ENCODE assay signal across 8 cellular contexts in the genomic region with DNA sequence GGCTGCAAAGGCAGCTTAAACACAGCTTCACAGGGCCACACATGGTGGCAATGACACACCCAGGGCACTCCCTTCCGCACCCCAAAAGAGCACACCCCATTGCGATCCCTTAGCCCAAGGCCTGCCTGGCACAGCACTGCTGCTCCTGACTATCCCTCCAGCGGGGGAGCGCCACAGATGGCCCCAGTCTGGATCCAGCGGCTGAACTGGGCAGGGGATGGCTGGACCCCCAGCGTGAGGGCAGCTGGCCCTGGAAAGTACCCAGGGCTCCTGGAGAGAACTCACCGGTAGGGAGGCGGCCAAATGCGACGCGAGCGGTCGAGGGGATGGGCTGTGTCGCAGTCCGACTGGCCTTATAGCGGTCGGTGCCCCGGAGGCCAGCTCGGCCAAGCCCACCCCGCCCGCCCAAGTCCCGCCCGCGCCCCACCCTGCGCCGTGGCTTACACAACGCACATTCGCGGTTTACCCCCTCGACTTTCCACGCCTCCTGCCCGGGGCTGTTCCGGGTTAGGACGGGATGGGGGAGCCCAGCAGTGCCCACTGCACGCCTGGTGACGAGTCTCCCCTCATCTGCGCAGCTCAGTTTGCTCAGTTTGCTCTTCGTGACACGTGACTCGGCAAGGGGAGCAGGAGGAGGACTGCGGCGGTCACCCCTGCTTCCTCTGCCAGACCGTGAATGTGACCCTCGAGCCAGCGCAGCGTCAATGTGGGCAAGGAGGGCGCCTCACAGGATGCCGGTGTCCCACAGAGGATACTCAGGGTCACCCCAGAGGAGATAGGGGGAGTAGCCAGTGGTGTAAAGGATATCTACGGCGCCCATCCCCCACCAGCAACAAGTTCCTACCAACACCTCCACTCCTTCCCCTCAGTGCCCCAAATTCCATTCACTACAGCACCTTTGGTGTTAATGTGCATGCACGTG. TPM values are rescaled to one million over a fixed set of nuclear protein-coding genes. Genes with fewer than 3 reads are reported as not detected.
A peak's percentile ranks its signal among the peaks of the same experiment; 100 is the strongest.
DNase-seq lines count a peak whose midpoint lies in the region; ATAC-seq and TF ChIP-seq lines count a peak whose summit lies in the region.

A gene (minus strand): TSS at position 328 of the 922 bp plus-strand sequence. CDS start 652 bp downstream, outside the sequence.

- DNase-seq in HCT116 (ENCODE audit: low read depth, low spot score) (peak; percentile 72), OCI-LY7 (ENCODE audit: low spot score) (no peak), epithelial cell of esophagus (ENCODE audit: low read depth) (peak; percentile 79)
- peak; percentile 87 for DNase-seq in activated T-cell treated with anti-CD3 and anti-CD28 coated beads, Interleukin-2, amount 50 U/mL, for 24 hours
- DNase-seq in stimulated activated CD8-positive, alpha-beta memory T cell treated with anti-CD3 and anti-CD28 coated beads, Interleukin-15, amount 100 ng/mL, for 48 hours (ENCODE audit: low read depth in 2 of 2): peak; percentile 74 to 76

- peaks cover 84% of the 10 kb centered on the region for H3K4me1 Mint-ChIP-seq in activated T-cell treated with anti-CD3 and anti-CD28 coated beads, Interleukin-2, amount 50 U/mL, for 24 hours (ENCODE audit: low read depth)

- H3K9me3 Mint-ChIP-seq in activated T-cell treated with anti-CD3 and anti-CD28 coated beads, Interleukin-2, amount 50 U/mL, for 24 hours: no peaks in the 10 kb centered on the region

- BruUV-seq in HCT116 (replicated peaks; lab: Mats Ljungman, UMichigan): TSS peak; percentile 56
- no TSS peak for BruUV-seq in OCI-LY7 (replicated peaks; lab: Mats Ljungman, UMichigan)

- H3K4me3 Mint-ChIP-seq in activated T-cell treated with anti-CD3 and anti-CD28 coated beads, Interleukin-2, amount 50 U/mL, for 24 hours: peak within 1 kb of the TSS; percentile 93

- peak; percentile 84 for TF ChIP-seq POLR2A in HCT116 (IDR thresholded peaks at IDR 0.05; ENCODE audit: borderline replicate concordance, extremely low read depth, insufficient read depth, insufficient read length)

- intact Hi-C loops in HCT116 (cut with micrococcal nuclease): loop anchor here (1.0 kb wide), 1 partner anchor 30 kb away; no protein-coding TSS in a partner anchor
- intact Hi-C loops in OCI-LY7 (cut with micrococcal nuclease; ENCODE audit: unreplicated experiment): no loop called here

- H3K9me3 ChIP-seq in BLaER1 treated with 17β-estradiol and CSF1 and Interleukin-3, amounts not matched to agents 10 nM and 100 nM (replicated peaks in 1 of 11): no peaks in the 10 kb centered on the region
- H3K9me3 ChIP-seq in HCT116 (ENCODE audit: control insufficient read depth in 1 of 2, insufficient read depth in 1 of 2, low read depth in 1 of 2, low read length in 2 of 2) (no peaks in the 10 kb centered on the region), OCI-LY7 (ENCODE audit: low read length) (no peaks in the 10 kb centered on the region), mononuclear cell (ENCODE audit: low read depth, low read length) (no peaks in the 10 kb centered on the region)

- TF ChIP-seq CTCF in HCT116 (IDR thresholded peaks at IDR 0.05 in 2 of 3, conservative IDR thresholded peaks at IDR 0.05 in 1 of 3; ENCODE audit: borderline replicate concordance in 1 of 3, insufficient read depth in 1 of 3, low read depth in 2 of 3, low read length in 2 of 3) (no peak), OCI-LY7 (conservative IDR thresholded peaks at IDR 0.05; ENCODE audit: low read length) (no peak), epithelial cell of esophagus (IDR thresholded peaks at IDR 0.05; ENCODE audit: insufficient read depth, low read depth, low read length, missing control alignments) (no peak)

- H3K9ac ChIP-seq in BLaER1 treated with 17β-estradiol and CSF1 and Interleukin-3, amounts not matched to agents 10 nM and 100 nM: peak within 1 kb of the TSS; percentile 48 to 84 (median 71)
- peak within 1 kb of the TSS; percentile 88 for H3K9ac ChIP-seq in HCT116 (ENCODE audit: low read length)

- POLR2A ChIA-PET in HCT116 (lab: Charles Lee) (interaction anchor here (0.6 to 7.4 kb wide), 17 partner anchors 9 to 445 kb away, joined by 3 to 114 read pairs (median 16); a partner anchor contains a TSS), OCI-LY7 (lab: Charles Lee) (interaction anchor here (0.5 kb wide), 1 partner anchor 98 kb away, joined by 3 read pairs; no protein-coding TSS in a partner anchor)

- H3K4me2 ChIP-seq in BLaER1 treated with 17β-estradiol and CSF1 and Interleukin-3, amounts not matched to agents 10 nM and 100 nM: peak within 1 kb of the TSS; percentile 84 to 97 (median 94)
- H3K4me2 ChIP-seq in HCT116 (ENCODE audit: low read length): peak within 1 kb of the TSS; percentile 99
- H3K4me2 ChIP-seq in OCI-LY7 (ENCODE audit: low read length): peak within 1 kb of the TSS; percentile 48; the same call in 1 of the 2 replicates

- no peak for TF ChIP-seq RAD21 in HCT116 (IDR thresholded peaks at IDR 0.05; ENCODE audit: low read depth)

- peak within 1 kb of the TSS; percentile 58 to 87 (median 70) for H3K27ac ChIP-seq in BLaER1 treated with 17β-estradiol and CSF1 and Interleukin-3, amounts not matched to agents 10 nM and 100 nM
- H3K27ac ChIP-seq in HCT116 (ENCODE audit: low read depth, low read length) (peak within 1 kb of the TSS; percentile 94), OCI-LY7 (ENCODE audit: low read depth, low read length, poor library complexity, severe bottlenecking) (no peak within 1 kb of the TSS)

- peaks cover 0 to 23% (median 5%) of the 10 kb centered on the region in 11 experiments; a peak in 12 of 22 replicates for H3K27me3 ChIP-seq in BLaER1 treated with 17β-estradiol and CSF1 and Interleukin-3, amounts not matched to agents 10 nM and 100 nM
- H3K27me3 ChIP-seq in HCT116 (ENCODE audit: insufficient read depth, low read length) (no peaks in the 10 kb centered on the region), mononuclear cell (ENCODE audit: insufficient read depth, low read length) (no peaks in the 10 kb centered on the region)

- H3K79me2 ChIP-seq in HCT116 (ENCODE audit: insufficient read depth, low read length) (peaks cover 18% of the 10 kb centered on the region), OCI-LY7 (ENCODE audit: insufficient read depth, low read depth, low read length) (no peaks in the 10 kb centered on the region)

- peaks cover 0 to 9% (median 0%) of the 10 kb centered on the region in 11 experiments; a peak in 3 of 22 replicates for H3K36me3 ChIP-seq in BLaER1 treated with 17β-estradiol and CSF1 and Interleukin-3, amounts not matched to agents 10 nM and 100 nM
- H3K36me3 ChIP-seq in HCT116 (ENCODE audit: control insufficient read depth in 1 of 2, insufficient read depth in 2 of 2, low read length in 2 of 2) (peaks cover 0 to 5% of the 10 kb centered on the region in 2 experiments; a peak in 1 of 4 replicates), OCI-LY7 (ENCODE audit: insufficient read depth, low read length) (no peaks in the 10 kb centered on the region)

- no peaks in the 10 kb centered on the region for H3K27me3 Mint-ChIP-seq in activated T-cell treated with anti-CD3 and anti-CD28 coated beads, Interleukin-2, amount 50 U/mL, for 24 hours

- H2AFZ ChIP-seq in HCT116 (ENCODE audit: low read depth, low read length, poor library complexity, severe bottlenecking): no peak within 1 kb of the TSS
- H2AFZ ChIP-seq in OCI-LY7 (ENCODE audit: low read length): no peak within 1 kb of the TSS

- CTCF ChIA-PET in HCT116 (lab: Charles Lee): interaction anchor here (0.8 to 1.6 kb wide), 6 partner anchors 8 to 37 kb away, joined by 3 to 7 read pairs (median 4); no protein-coding TSS in a partner anchor
- CTCF ChIA-PET in OCI-LY7 (lab: Charles Lee; ENCODE audit: unreplicated experiment): no interaction called here

- peak within 1 kb of the TSS; percentile 43 to 75 (median 56) for H3K4me3 ChIP-seq in BLaER1 treated with 17β-estradiol and CSF1 and Interleukin-3, amounts not matched to agents 10 nM and 100 nM
- H3K4me3 ChIP-seq in HCT116 (replicated peaks in 1 of 2; ENCODE audit: low read depth in 1 of 2, low read length in 2 of 2): peak within 1 kb of the TSS; percentile 74 to 89
- no peak within 1 kb of the TSS for H3K4me3 ChIP-seq in OCI-LY7 (ENCODE audit: low read depth, low read length, poor library complexity, severe bottlenecking)
- peak within 1 kb of the TSS; percentile 68 for H3K4me3 ChIP-seq in epithelial cell of esophagus (ENCODE audit: low read length)
- H3K4me3 ChIP-seq in mononuclear cell (ENCODE audit: low read length): peak within 1 kb of the TSS; percentile 78

- H4K20me1 ChIP-seq in BLaER1 treated with 17β-estradiol and CSF1 and Interleukin-3, amounts not matched to agents 10 nM and 100 nM: no peaks in the 10 kb centered on the region
- H4K20me1 ChIP-seq in HCT116 (ENCODE audit: insufficient read depth): no peaks in the 10 kb centered on the region
- H4K20me1 ChIP-seq in OCI-LY7 (ENCODE audit: insufficient read depth, low read length): no peaks in the 10 kb centered on the region

- no peaks in the 10 kb centered on the region for H3K9me2 ChIP-seq in HCT116 (ENCODE audit: insufficient read depth)
- H3K9me2 ChIP-seq in OCI-LY7 (ENCODE audit: insufficient read depth, low read length): no peaks in the 10 kb centered on the region

- H3K36me3 Mint-ChIP-seq in activated T-cell treated with anti-CD3 and anti-CD28 coated beads, Interleukin-2, amount 50 U/mL, for 24 hours (ENCODE audit: low read depth): peaks cover 25% of the 10 kb centered on the region

- RAD21 ChIA-PET in HCT116 (lab: Charles Lee; ENCODE audit: low non-redundant PET in 1 of 2, low total read pairs in 2 of 2, uncharacterized antibody in 2 of 2, unreplicated experiment in 2 of 2): interaction anchor here (1.0 to 1.5 kb wide), 5 partner anchors 30 to 73 kb away, joined by 3 to 5 read pairs (median 3); no protein-coding TSS in a partner anchor

- peaks cover 61 to 94% (median 81%) of the 10 kb centered on the region in 10 experiments for H3K4me1 ChIP-seq in BLaER1 treated with 17β-estradiol and CSF1 and Interleukin-3, amounts not matched to agents 10 nM and 100 nM
- H3K4me1 ChIP-seq in HCT116 (ENCODE audit: control insufficient read depth in 1 of 2, insufficient read depth in 2 of 2, low read length in 2 of 2) (peaks cover 71 to 87% of the 10 kb centered on the region in 2 experiments), OCI-LY7 (ENCODE audit: insufficient read depth, low read length, poor library complexity, severe bottlenecking) (no peaks in the 10 kb centered on the region), mononuclear cell (ENCODE audit: insufficient read depth, low read length) (peaks cover 73% of the 10 kb centered on the region)

- ATAC-seq in HCT116: peak; percentile 62
- no peak for ATAC-seq in HG03565 (IDR thresholded peaks at IDR 0.05; ENCODE audit: unreplicated experiment)

- peak within 1 kb of the TSS; percentile 98 for H3K27ac Mint-ChIP-seq in activated T-cell treated with anti-CD3 and anti-CD28 coated beads, Interleukin-2, amount 50 U/mL, for 24 hours

TF ChIP-seq in HCT116, 20 proteins besides CTCF, POLR2A, EP300 and RAD21 (continues in another document):
- TF ChIP-seq CEBPB (IDR thresholded peaks at IDR 0.05; ENCODE audit: low read depth): no peak

RNA-seq across cellular contexts. Expression of the gene that starts here (rescaled TPM):
- total RNA-seq in HCT116 (2021; ENCODE audit: unreplicated experiment) (1,633 TPM), OCI-LY7 (2022) (not detected in 2 replicates), mononuclear cell (283 TPM)
- 3,046 and 3,157 TPM in 2 replicates for polyA plus RNA-seq in HCT116 (2012)
- total RNA-seq in OCI-LY7 (2014; rRNA removed; shearing (Covaris generic)): not detected in 2 replicates

Comparison
In these comparisons a context has a peak if more than half of its experiments do, and no peak if none do; other contexts are left out.
1. RNA of the gene that starts here (total RNA-seq): 1,633 TPM in HCT116 (single experiment) and 283 TPM in mononuclear cell (single experiment); not detected in OCI-LY7; every median in the first group is over 100 times any median in the second.
2. H3K4me2 ChIP-seq: peak in every context shown above with its lines; median percentile 99 in HCT116; 94 in BLaER1 treated with 17β-estradiol and CSF1 and Interleukin-3, amounts not matched to agents 10 nM and 100 nM; 48 in OCI-LY7.